Comparison of ENCODE assay signal across 29 cellular contexts in the genomic region with DNA sequence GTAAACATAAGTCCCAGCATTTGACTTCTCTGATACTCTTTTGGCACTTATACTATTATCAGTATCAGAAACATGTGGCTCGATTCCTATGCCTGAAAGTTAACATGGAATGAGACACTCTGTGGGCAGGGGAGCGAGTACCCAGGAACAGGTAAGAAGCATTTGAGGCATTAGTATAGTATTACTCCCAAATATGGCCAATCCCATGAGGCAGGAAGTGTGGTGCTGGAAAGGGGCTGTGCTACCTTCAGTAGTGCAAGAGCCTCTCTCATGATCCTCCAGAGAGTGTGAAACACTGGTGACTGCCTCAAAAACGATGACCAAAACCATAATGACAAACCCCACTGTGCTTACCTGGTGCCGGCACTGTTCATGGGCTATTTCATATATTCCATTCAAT.
"Had no signal": no experiment of that assay in that cellular context is flagged by ENCODE, and none has a peak within 500 bp of the region (broad histone marks: within the 10 kb centered on the region; RNA-seq: fewer than 3 reads in every experiment).

No MANE protein-coding gene starts in this region.

- H3K9me3 ChIP-seq: colonic mucosa, esophagus muscularis mucosa, gastrocnemius medialis, gastroesophageal sphincter had no signal

- FAIRE-seq: colon, endometrium, endothelial cell of umbilical vein, frontal cortex had no signal

- H3K4me2 ChIP-seq: hepatocyte had no signal

- H2AFZ ChIP-seq: hepatocyte had no signal

- ATAC-seq: effector memory CD8-positive, alpha-beta T cell; esophagus mucosa; foreskin keratinocyte; gastrocnemius medialis; gastroesophageal sphincter; heart left ventricle; heart right ventricle had no signal

- H3K36me3 ChIP-seq: colonic mucosa, esophagus muscularis mucosa, esophagus squamous epithelium, gastrocnemius medialis, gastroesophageal sphincter, heart left ventricle, heart right ventricle had no signal

- H3K27ac ChIP-seq: colonic mucosa, coronary artery, dorsolateral prefrontal cortex, epithelial cell of prostate, esophagus muscularis mucosa, esophagus squamous epithelium, foreskin keratinocyte, gastrocnemius medialis, gastroesophageal sphincter, heart left ventricle, heart right ventricle, hepatocyte had no signal

- H3K79me2 ChIP-seq: hepatocyte had no signal

- H3K4me3 ChIP-seq: colonic mucosa, coronary artery, dorsolateral prefrontal cortex, esophagus muscularis mucosa, esophagus squamous epithelium, gastrocnemius medialis, gastroesophageal sphincter, heart left ventricle, heart right ventricle, hepatocyte had no signal

- DNase-seq: colonic mucosa; cortex of kidney; dermis blood vessel endothelial cell; dorsolateral prefrontal cortex; effector CD4-positive, alpha-beta T cell; effector CD8-positive, alpha-beta T cell; effector memory CD4-positive, alpha-beta T cell; effector memory CD8-positive, alpha-beta T cell; endodermal cell; erythroblast; esophagus squamous epithelium; foreskin fibroblast; foreskin keratinocyte; foreskin melanocyte; gastrocnemius medialis; glutamatergic neuron; head of caudate nucleus; heart left ventricle; heart right ventricle had no signal

- H3K27me3 ChIP-seq: colonic mucosa, esophagus muscularis mucosa, esophagus squamous epithelium, foreskin keratinocyte, gastrocnemius medialis, gastroesophageal sphincter, heart left ventricle, hepatocyte had no signal

- H3K4me1 ChIP-seq: colonic mucosa, esophagus muscularis mucosa, esophagus squamous epithelium, foreskin keratinocyte, gastrocnemius medialis, gastroesophageal sphincter, heart left ventricle, heart right ventricle had no signal
